Comparison of ENCODE assay signal across 1 cellular context in the genomic region with DNA sequence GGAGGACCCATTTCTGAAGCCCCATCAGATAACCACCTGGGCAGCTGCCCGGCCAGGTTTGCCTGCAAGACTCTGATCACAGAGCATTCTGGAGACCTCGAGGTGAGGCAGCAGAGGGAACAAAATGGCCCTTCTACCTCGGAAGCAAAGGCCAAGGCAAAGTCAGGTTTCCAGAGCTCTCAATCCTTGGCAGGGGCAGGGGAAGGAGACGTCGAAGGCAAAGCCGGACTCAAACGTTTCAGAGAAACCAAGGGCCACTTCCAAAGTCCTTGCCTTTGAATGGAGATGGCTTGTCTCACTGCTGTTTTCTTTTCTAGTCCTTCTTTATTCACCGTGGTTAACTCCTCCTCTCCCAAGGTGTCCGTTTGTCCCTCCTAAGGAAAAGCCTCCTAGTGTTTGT.
A peak's percentile ranks its signal among the peaks of the same experiment; 100 is the strongest.
TF ChIP-seq lines count a peak whose summit lies in the region.

No MANE protein-coding gene starts in this region.

TF ChIP-seq in H1, 55 proteins besides CTCF, POLR2A, EP300 and RAD21 (continued from another document):
- TF ChIP-seq SRF (IDR thresholded peaks at IDR 0.05; ENCODE audit: low read depth, low read length) (no peak), TBP (IDR thresholded peaks at IDR 0.05; ENCODE audit: low read depth, low read length) (0 out of 2 replicates have a peak, but pooled peaks have one; percentile 7), SP4 (IDR thresholded peaks at IDR 0.05; ENCODE audit: low read length) (peak; percentile 16; the same call in 1 of the 2 replicates), SP2 (IDR thresholded peaks at IDR 0.05; ENCODE audit: low read length) (no peak)
TF ChIP-seq in H1: peak in this region for 2.
